Comparison of ENCODE assay signal across 20 cellular contexts in the genomic region with DNA sequence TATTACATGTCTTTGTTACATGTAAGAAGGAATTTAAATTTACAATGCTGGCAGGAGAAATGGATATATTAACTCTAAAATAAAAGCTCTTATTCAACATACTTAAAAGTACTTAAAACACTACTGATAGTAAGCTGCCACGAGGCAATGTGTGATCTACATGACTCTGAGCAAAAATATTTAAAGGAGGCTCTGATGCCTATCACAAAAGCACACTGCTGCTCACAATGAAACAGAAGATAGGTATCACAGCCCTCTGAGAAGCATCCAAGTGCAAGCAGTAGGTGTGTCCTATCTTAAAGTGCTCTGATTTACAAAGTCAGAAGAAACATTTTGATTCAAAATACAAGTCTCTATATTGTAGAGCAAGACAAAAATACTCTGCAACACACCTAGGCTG.
"Had no signal": no experiment of that assay in that cellular context is flagged by ENCODE, and none has a peak within 500 bp of the region (broad histone marks: within the 10 kb centered on the region; RNA-seq: fewer than 3 reads in every experiment).

No MANE protein-coding gene starts in this region.

- H3K4me3 ChIP-seq: esophagus muscularis mucosa, gastroesophageal sphincter, lung, psoas muscle, right lobe of liver, testis, tibial nerve had no signal

- H3K4me1 Mint-ChIP-seq: naive thymus-derived CD4-positive, alpha-beta T cell; stimulated activated effector memory CD8-positive, alpha-beta T cell treated with anti-CD3 and anti-CD28 coated beads, Interleukin-12 subunit alpha, Interleukin-12 subunit beta, amount 100 ng/mL, for 72 hours had no signal

- H3K4me1 ChIP-seq: psoas muscle, right lobe of liver, testis, tibial nerve had no signal

- H3K27me3 Mint-ChIP-seq: effector memory CD8-positive, alpha-beta T cell; naive thymus-derived CD4-positive, alpha-beta T cell; stimulated activated naive CD8-positive, alpha-beta T cell treated with anti-CD3 and anti-CD28 coated beads, Interleukin-15, Interleukin-2, amounts not matched to agents 100 ng/mL and 50 ng/mL, for 24 hours had no signal

- H3K4me3 Mint-ChIP-seq: effector memory CD8-positive, alpha-beta T cell; naive thymus-derived CD4-positive, alpha-beta T cell; stimulated activated effector memory CD8-positive, alpha-beta T cell treated with anti-CD3 and anti-CD28 coated beads, Interleukin-12 subunit alpha, Interleukin-12 subunit beta, amount 100 ng/mL, for 72 hours; stimulated activated naive CD8-positive, alpha-beta T cell treated with anti-CD3 and anti-CD28 coated beads, Interleukin-15, Interleukin-2, amounts not matched to agents 100 ng/mL and 50 ng/mL, for 24 hours had no signal

- H3K27me3 ChIP-seq: esophagus muscularis mucosa, gastroesophageal sphincter, neutrophil, right lobe of liver, testis, tibial nerve had no signal

- H3K36me3 Mint-ChIP-seq: naive thymus-derived CD4-positive, alpha-beta T cell; stimulated activated effector memory CD8-positive, alpha-beta T cell treated with anti-CD3 and anti-CD28 coated beads, Interleukin-12 subunit alpha, Interleukin-12 subunit beta, amount 100 ng/mL, for 72 hours had no signal

- ATAC-seq: effector memory CD8-positive, alpha-beta T cell; gastroesophageal sphincter; left cardiac atrium; left ventricle myocardium superior; naive thymus-derived CD4-positive, alpha-beta T cell; psoas muscle; stimulated activated effector memory CD8-positive, alpha-beta T cell treated with anti-CD3 and anti-CD28 coated beads, Interleukin-12 subunit alpha, Interleukin-12 subunit beta, amount 100 ng/mL, for 72 hours had no signal

- H3K36me3 ChIP-seq: esophagus muscularis mucosa, gastroesophageal sphincter, neutrophil, right lobe of liver, tibial nerve had no signal

- DNase-seq: effector memory CD8-positive, alpha-beta T cell; kidney; left cardiac atrium; left ventricle myocardium superior; mesendoderm; naive thymus-derived CD4-positive, alpha-beta T cell; psoas muscle; retina; right lobe of liver; stimulated activated CD4-positive, alpha-beta T cell treated with anti-CD3 and anti-CD28 coated beads, Interleukin-4, amount 100 ng/mL, for 1 hour; stimulated activated CD8-positive, alpha-beta memory T cell treated with anti-CD3 and anti-CD28 coated beads, Interleukin-4, amount 100 ng/mL, for 48 hours; testis had no signal

- H3K9me3 ChIP-seq: esophagus muscularis mucosa, gastroesophageal sphincter, neutrophil, psoas muscle, right lobe of liver, testis, tibial nerve had no signal

- H3K27ac ChIP-seq: epithelial cell of prostate, esophagus muscularis mucosa, neutrophil, psoas muscle, right lobe of liver, testis, tibial nerve had no signal

- H3K27ac Mint-ChIP-seq: effector memory CD8-positive, alpha-beta T cell; naive thymus-derived CD4-positive, alpha-beta T cell; stimulated activated effector memory CD8-positive, alpha-beta T cell treated with anti-CD3 and anti-CD28 coated beads, Interleukin-12 subunit alpha, Interleukin-12 subunit beta, amount 100 ng/mL, for 72 hours; stimulated activated naive CD8-positive, alpha-beta T cell treated with anti-CD3 and anti-CD28 coated beads, Interleukin-15, Interleukin-2, amounts not matched to agents 100 ng/mL and 50 ng/mL, for 24 hours had no signal

- H3K9me3 Mint-ChIP-seq: stimulated activated naive CD8-positive, alpha-beta T cell treated with anti-CD3 and anti-CD28 coated beads, Interleukin-15, Interleukin-2, amounts not matched to agents 100 ng/mL and 50 ng/mL, for 24 hours had no signal
